Comparison of ENCODE assay signal across 29 cellular contexts in genomic region chr7:2585446-2585845, GRCh38.
"Had no signal": no experiment of that assay in that cellular context is flagged by ENCODE, and none has a peak within 500 bp of the region (broad histone marks: within the 10 kb centered on the region; RNA-seq: fewer than 3 reads in every experiment).

No MANE protein-coding gene starts in this region.

- H3K4me1 Mint-ChIP-seq: activated naive CD8-positive, alpha-beta T cell treated with anti-CD3 and anti-CD28 coated beads, Interleukin-2, amount 10 ng/mL, durations not matched to agents 7 days and 5 days; brain had no signal

- H3K27ac Mint-ChIP-seq: activated naive CD4-positive, alpha-beta T cell treated with anti-CD3 and anti-CD28 coated beads for 36 hours; activated naive CD8-positive, alpha-beta T cell treated with anti-CD3 and anti-CD28 coated beads, Interleukin-2, amount 10 ng/mL, durations not matched to agents 7 days and 5 days; activated T-helper 1 cell treated with anti-CD3 and anti-CD28 coated beads, Interleukin-12 subunit alpha, Interleukin-12 subunit beta, Interleukin-2, Interleukin-4 antibody, amounts not matched to agents 30 ng/mL and 10 ng/mL and 1 ng/mL, durations not matched to agents 14 hours and 24 hours and 36 hours; brain; natural killer cell; stimulated activated naive B cell treated with anti-CD40 and anti-IgM and Interleukin-4, amounts not matched to agents 10 μg/mL and 1 μg/mL and 100 μg/mL, for 72 hours had no signal

- FAIRE-seq: endometrium had no signal

- H3K27ac ChIP-seq: ascending aorta, cardiac muscle cell, colonic mucosa, epithelial cell of prostate, esophagus squamous epithelium, left ventricle myocardium inferior, stomach, thyroid gland, upper lobe of right lung had no signal

- ATAC-seq: natural killer cell; right cardiac atrium; stimulated activated naive B cell treated with anti-CD40 and anti-IgM and Interleukin-4, amounts not matched to agents 10 μg/mL and 1 μg/mL and 100 μg/mL, for 72 hours; upper lobe of right lung had no signal

- H3K4me1 ChIP-seq: ascending aorta, colonic mucosa, esophagus squamous epithelium, left ventricle myocardium inferior, stomach, thyroid gland, upper lobe of right lung had no signal

- H3K27me3 Mint-ChIP-seq: activated naive CD8-positive, alpha-beta T cell treated with anti-CD3 and anti-CD28 coated beads, Interleukin-2, amount 10 ng/mL, durations not matched to agents 7 days and 5 days; brain; stimulated activated naive B cell treated with anti-CD40 and anti-IgM and Interleukin-4, amounts not matched to agents 10 μg/mL and 1 μg/mL and 100 μg/mL, for 72 hours had no signal

- H3K4me3 ChIP-seq: ascending aorta, cardiac muscle cell, colonic mucosa, esophagus squamous epithelium, left ventricle myocardium inferior, lung, stomach, thyroid gland, upper lobe of right lung had no signal

- H3K27me3 ChIP-seq: ascending aorta, cardiac muscle cell, colonic mucosa, esophagus squamous epithelium, stomach, thyroid gland, upper lobe of right lung had no signal

- DNase-seq: activated CD4-positive, alpha-beta T cell treated with anti-CD3 and anti-CD28 coated beads for 4 hours; activated CD4-positive, alpha-beta T cell treated with anti-CD3 and anti-CD28 coated beads, Interleukin-2, amount 50 U/mL, for 48 hours; activated CD8-positive, alpha-beta memory T cell treated with anti-CD3 and anti-CD28 coated beads, Interleukin-2, amount 50 U/mL, for 4 hours; activated effector memory CD4-positive, alpha-beta T cell treated with anti-CD3 and anti-CD28 coated beads, Interleukin-2, amount 50 U/mL, for 16 hours; activated naive CD4-positive, alpha-beta T cell treated with anti-CD3 and anti-CD28 coated beads for 36 hours; activated naive CD8-positive, alpha-beta T cell treated with anti-CD3 and anti-CD28 coated beads, Interleukin-2, amount 10 ng/mL, durations not matched to agents 7 days and 5 days; activated T-cell treated with anti-CD3 and anti-CD28 coated beads, Interleukin-2, amount 50 U/mL, for 1 hour; cerebellar nuclear complex; colonic mucosa; effector CD8-positive, alpha-beta T cell; esophagus squamous epithelium; foreskin melanocyte; left ventricle myocardium inferior; mesendoderm; natural killer cell; right cardiac atrium; stimulated activated CD4-positive, alpha-beta T cell treated with anti-CD3 and anti-CD28 coated beads, Interleukin-15, amount 100 ng/mL, for 24 hours; stimulated activated CD4-positive, alpha-beta T cell treated with anti-CD3 and anti-CD28 coated beads, Interleukin-2, amount 100 ng/mL, for 24 hours; stimulated activated naive B cell treated with anti-CD40 and anti-IgM and Interleukin-4, amounts not matched to agents 10 μg/mL and 1 μg/mL and 100 μg/mL, for 72 hours; stomach; thyroid gland; upper lobe of right lung had no signal

- H3K9me3 Mint-ChIP-seq: activated naive CD4-positive, alpha-beta T cell treated with anti-CD3 and anti-CD28 coated beads for 36 hours; activated naive CD8-positive, alpha-beta T cell treated with anti-CD3 and anti-CD28 coated beads, Interleukin-2, amount 10 ng/mL, durations not matched to agents 7 days and 5 days; activated T-helper 1 cell treated with anti-CD3 and anti-CD28 coated beads, Interleukin-12 subunit alpha, Interleukin-12 subunit beta, Interleukin-2, Interleukin-4 antibody, amounts not matched to agents 30 ng/mL and 10 ng/mL and 1 ng/mL, durations not matched to agents 14 hours and 24 hours and 36 hours; brain; natural killer cell; stimulated activated naive B cell treated with anti-CD40 and anti-IgM and Interleukin-4, amounts not matched to agents 10 μg/mL and 1 μg/mL and 100 μg/mL, for 72 hours had no signal

- H3K4me3 Mint-ChIP-seq: activated naive CD4-positive, alpha-beta T cell treated with anti-CD3 and anti-CD28 coated beads for 36 hours; activated naive CD8-positive, alpha-beta T cell treated with anti-CD3 and anti-CD28 coated beads, Interleukin-2, amount 10 ng/mL, durations not matched to agents 7 days and 5 days; activated T-helper 1 cell treated with anti-CD3 and anti-CD28 coated beads, Interleukin-12 subunit alpha, Interleukin-12 subunit beta, Interleukin-2, Interleukin-4 antibody, amounts not matched to agents 30 ng/mL and 10 ng/mL and 1 ng/mL, durations not matched to agents 14 hours and 24 hours and 36 hours; brain; natural killer cell; stimulated activated naive B cell treated with anti-CD40 and anti-IgM and Interleukin-4, amounts not matched to agents 10 μg/mL and 1 μg/mL and 100 μg/mL, for 72 hours had no signal

- H3K36me3 Mint-ChIP-seq: natural killer cell had no signal

- H3K36me3 ChIP-seq: colonic mucosa had no signal

- H3K9me3 ChIP-seq: ascending aorta, colonic mucosa, esophagus squamous epithelium, left ventricle myocardium inferior, stomach, thyroid gland, upper lobe of right lung had no signal
